In the genomic region with DNA sequence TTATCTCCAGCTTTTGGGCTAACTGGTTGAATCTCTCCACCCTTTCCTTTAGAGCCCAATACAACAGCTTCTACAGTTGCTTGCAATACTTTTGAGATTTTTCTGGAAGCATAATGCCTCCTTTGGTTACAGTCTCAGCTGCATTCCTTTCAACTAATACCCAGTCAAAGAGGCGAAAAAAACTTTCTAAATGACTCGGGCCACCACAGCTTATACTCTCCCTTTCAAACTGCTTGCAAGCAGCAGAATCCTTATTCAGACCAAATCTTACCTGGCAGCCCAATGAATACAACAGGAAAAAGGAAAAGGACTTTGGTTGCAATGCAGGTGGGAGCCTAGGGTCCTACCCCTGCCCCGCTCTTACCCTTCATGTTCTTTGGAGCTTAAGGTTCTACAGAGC, we compare ENCODE assay signal across 16 cellular contexts. TPM values are rescaled to one million over a fixed set of nuclear protein-coding genes. Genes with fewer than 3 reads are reported as not detected.
"Had no signal": no experiment of that assay in that cellular context is flagged by ENCODE, and none has a peak within 500 bp of the region (broad histone marks: within the 10 kb centered on the region; RNA-seq: fewer than 3 reads in every experiment).

No MANE protein-coding gene starts in this region.

- H3K4me1 ChIP-seq: adrenal gland, psoas muscle had no signal

- H3K27ac ChIP-seq: adrenal gland, colonic mucosa, psoas muscle, right lobe of liver, upper lobe of left lung had no signal

- H3K4me3 Mint-ChIP-seq: natural killer cell treated with Interleukin-12 subunit alpha and Interleukin-12 subunit beta and Interleukin-15 and Interleukin-18, amount 100 ng/mL, for 72 hours had no signal

- H3K4me3 ChIP-seq: adrenal gland, colonic mucosa, heart right ventricle, mucosa of descending colon, psoas muscle, right lobe of liver, upper lobe of left lung had no signal

- DNase-seq: activated CD4-positive, CD25-positive, alpha-beta regulatory T cell treated with anti-CD3 and anti-CD28 coated beads, Interleukin-2, amount 50 U/mL, for 72 hours; adrenal gland; caudate nucleus; colonic mucosa; effector memory CD4-positive, alpha-beta T cell; heart right ventricle; mammary epithelial cell; mucosa of descending colon; psoas muscle; right lobe of liver; stimulated activated naive CD4-positive, alpha-beta T cell; T-helper 9 cell; upper lobe of left lung had no signal

- H3K9me3 ChIP-seq: adrenal gland, colonic mucosa, heart right ventricle, mucosa of descending colon, psoas muscle, right lobe of liver, upper lobe of left lung had no signal

- H3K27me3 ChIP-seq: colonic mucosa, heart right ventricle, right lobe of liver had no signal

- ATAC-seq: heart right ventricle; left lobe of liver; mucosa of descending colon; natural killer cell treated with Interleukin-12 subunit alpha and Interleukin-12 subunit beta and Interleukin-15 and Interleukin-18, amount 100 ng/mL, for 72 hours; psoas muscle; right lobe of liver had no signal

RNA-seq across cellular contexts. Expression of a gene that starts 15.8 kb away (rescaled TPM):
- total RNA-seq: fibroblast of lung, mammary epithelial cell had no signal

RNA-seq across cellular contexts. Expression of a gene that starts 32.6 kb away (rescaled TPM):
- total RNA-seq: left lobe of liver; natural killer cell treated with Interleukin-12 subunit alpha and Interleukin-12 subunit beta and Interleukin-15 and Interleukin-18, amount 100 ng/mL, for 72 hours; right lobe of liver had no signal

RNA-seq across cellular contexts. Expression of a gene that starts 55.1 kb away (rescaled TPM):
- total RNA-seq: fibroblast of lung had no signal

RNA-seq across cellular contexts. Expression of a gene that starts 56.4 kb away (rescaled TPM):
- total RNA-seq: natural killer cell treated with Interleukin-12 subunit alpha and Interleukin-12 subunit beta and Interleukin-15 and Interleukin-18, amount 100 ng/mL, for 72 hours had no signal
